ENCODE assay signal across 8 cellular contexts in the genomic region with DNA sequence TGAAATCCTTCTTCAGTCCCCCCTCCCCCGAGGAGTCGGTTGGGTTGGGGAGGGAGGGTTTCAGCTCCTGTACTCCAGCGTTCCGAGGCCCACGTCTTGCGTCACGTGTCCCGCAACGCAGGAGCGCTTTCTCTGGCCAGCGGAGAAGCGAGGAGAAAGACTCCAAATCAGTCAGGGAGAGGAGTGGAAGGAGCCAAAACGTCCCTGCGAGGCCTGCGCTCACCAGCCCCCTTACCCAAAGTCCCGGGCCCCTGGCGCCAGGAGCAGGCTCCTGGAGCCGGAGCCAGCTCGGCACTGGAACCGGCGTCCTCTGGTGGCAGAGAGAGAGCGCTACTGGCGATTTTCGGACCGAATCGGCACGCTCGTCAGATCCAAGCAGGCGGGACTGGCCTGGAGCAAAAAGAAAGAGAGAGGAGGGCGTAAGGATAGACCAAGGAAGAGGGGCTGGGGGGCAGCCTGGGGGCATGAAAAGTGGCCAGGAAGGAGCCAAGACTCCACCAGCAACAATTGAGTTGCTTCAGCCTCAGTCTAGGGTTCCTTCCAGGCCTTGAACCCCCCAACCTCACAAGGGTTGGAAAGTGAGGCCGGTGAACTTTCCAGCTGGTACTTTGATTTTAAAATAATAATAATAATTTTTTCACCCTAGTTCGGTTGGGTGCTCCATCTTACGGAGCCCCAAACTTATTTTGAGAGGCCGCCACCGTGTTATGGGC. TPM values are rescaled to one million over a fixed set of nuclear protein-coding genes. Genes with fewer than 3 reads are reported as not detected.
DNase-seq lines count a peak whose midpoint lies in the region; ATAC-seq and TF ChIP-seq lines count a peak whose summit lies in the region.

Gene GNAS (plus strand): TSS at position 158 of the 713 bp plus-strand sequence.

- TF ChIP-seq CTCF in GM10266 (IDR thresholded peaks at IDR 0.05; ENCODE audit: control insufficient read depth, insufficient read depth, low read depth, missing control alignments): peak; percentile 50
- TF ChIP-seq CTCF in Panc1 (IDR thresholded peaks at IDR 0.05): peak; percentile 43
- peak in 1 of 3 donors; percentile 8 for TF ChIP-seq CTCF in ovary (IDR thresholded peaks at IDR 0.05)
- peak in 1 of 3 experiments; percentile 35 for TF ChIP-seq CTCF in vagina (IDR thresholded peaks at IDR 0.05)

- no TSS peak for BruUV-seq in Panc1 (replicated peaks; lab: Mats Ljungman, UMichigan)

- no peak within 1 kb of the TSS for H3K27ac Mint-ChIP-seq in activated naive CD8-positive, alpha-beta T cell treated with anti-CD3 and anti-CD28 coated beads for 36 hours

- DNase-seq in GM10266 (ENCODE audit: extremely low spot score) (peak; percentile 67), Panc1 (ENCODE audit: low read depth, low spot score) (no peak), Right ventricle myocardium superior (peak; percentile 73), ovary (peak in 3 of 5 donors; percentile 40 to 57 (median 53)), vagina (ENCODE audit: extremely low spot score in 2 of 2) (no peak)
- DNase-seq in activated naive CD8-positive, alpha-beta T cell treated with anti-CD3 and anti-CD28 coated beads for 36 hours: peak; percentile 59

- 39 to 46% (median 43%) methylated on average over 35 of the region's 35 CpGs for WGBS in ovary, 3 donors

- in situ Hi-C loops in Panc1 (cut with HindIII; ENCODE audit: low pct_unique_long_range_greater_than_20kb, low sequenced_read_pairs): no loop called here

- TF ChIP-seq EP300 in ovary (IDR thresholded peaks at IDR 0.05): no peak

- H3K27ac ChIP-seq in Panc1 (ENCODE audit: low read length) (no peak within 1 kb of the TSS), ovary (no peak within 1 kb of the TSS), vagina (no peak within 1 kb of the TSS)

- H3K36me3 ChIP-seq in Panc1 (ENCODE audit: control insufficient read depth, insufficient read depth, low read length) (no peaks in the 10 kb centered on the region), ovary (no peaks in the 10 kb centered on the region), vagina (no peaks in the 10 kb centered on the region)

- H3K27me3 ChIP-seq in Panc1 (ENCODE audit: control insufficient read depth, insufficient read depth, low read length): peaks cover 6% of the 10 kb centered on the region; the same call in 1 of the 2 replicates
- H3K27me3 ChIP-seq in ovary: no peaks in the 10 kb centered on the region
- H3K27me3 ChIP-seq in vagina: peaks cover 3% of the 10 kb centered on the region

- intact Hi-C loops in Panc1 (cut with micrococcal nuclease; ENCODE audit: unreplicated experiment) (no loop called here), Right ventricle myocardium superior (cut with DNase I) (no loop called here), ovary (cut with DNase I) (loop anchor here in 1 of 4 donors (10.0 kb wide), 1 partner anchor 618 kb away; no protein-coding TSS in a partner anchor), vagina (cut with DNase I) (no loop called here)

- no peaks in the 10 kb centered on the region for H3K9me3 Mint-ChIP-seq in activated naive CD8-positive, alpha-beta T cell treated with anti-CD3 and anti-CD28 coated beads for 36 hours

- peak within 1 kb of the TSS; percentile 84 for H3K4me3 Mint-ChIP-seq in activated naive CD8-positive, alpha-beta T cell treated with anti-CD3 and anti-CD28 coated beads for 36 hours

- ATAC-seq in Panc1: no peak
- peak; percentile 83 for ATAC-seq in Right ventricle myocardium superior (ENCODE audit: poor library complexity)
- ATAC-seq in GM18909 (IDR thresholded peaks at IDR 0.05; ENCODE audit: poor library complexity, unreplicated experiment): no peak
- ATAC-seq in HG02981 (IDR thresholded peaks at IDR 0.05; ENCODE audit: unreplicated experiment): no peak

- H3K4me3 ChIP-seq in Panc1 (ENCODE audit: low read depth in 2 of 2, low read length in 2 of 2) (no peak within 1 kb of the TSS), ovary (peak within 1 kb of the TSS; percentile 40), vagina (peak within 1 kb of the TSS; percentile 45 to 47)

- CTCF ChIA-PET in Panc1 (lab: Charles Lee): no interaction called here

- H3K4me1 ChIP-seq in Panc1 (ENCODE audit: control insufficient read depth, insufficient read depth, low read length): no peaks in the 10 kb centered on the region
- no peaks in the 10 kb centered on the region for H3K4me1 ChIP-seq in ovary (ENCODE audit: insufficient read depth)
- peaks cover 38% of the 10 kb centered on the region for H3K4me1 ChIP-seq in vagina

- no peaks in the 10 kb centered on the region for H3K36me3 Mint-ChIP-seq in activated naive CD8-positive, alpha-beta T cell treated with anti-CD3 and anti-CD28 coated beads for 36 hours

- peaks cover 64% of the 10 kb centered on the region for H3K27me3 Mint-ChIP-seq in activated naive CD8-positive, alpha-beta T cell treated with anti-CD3 and anti-CD28 coated beads for 36 hours

- no peaks in the 10 kb centered on the region for H3K9me3 ChIP-seq in Panc1 (ENCODE audit: control insufficient read depth, insufficient read depth, low read depth, low read length)
- no peaks in the 10 kb centered on the region for H3K9me3 ChIP-seq in ovary
- H3K9me3 ChIP-seq in vagina: no peaks in the 10 kb centered on the region

- TF ChIP-seq POLR2A in ovary (IDR thresholded peaks at IDR 0.05) (no peak), vagina (IDR thresholded peaks at IDR 0.05) (no peak)

- POLR2A ChIA-PET in Panc1 (lab: Charles Lee): no interaction called here

- peaks cover 25% of the 10 kb centered on the region for H3K4me1 Mint-ChIP-seq in activated naive CD8-positive, alpha-beta T cell treated with anti-CD3 and anti-CD28 coated beads for 36 hours

RNA-seq across cellular contexts. Expression of gene GNAS, which starts in this region (rescaled TPM):
- total RNA-seq in Panc1 (2021; ENCODE audit: unreplicated experiment) (756 TPM), Right ventricle myocardium superior (1,453 TPM), ovary (100 to 1,000 TPM; 330 to 852 (median 669) TPM), vagina (875 TPM)
- 1,834 TPM for polyA plus RNA-seq in Panc1 (2012; ENCODE audit: insufficient read length)
- total RNA-seq in activated naive CD8-positive, alpha-beta T cell treated with anti-CD3 and anti-CD28 coated beads for 36 hours: 100 to 1,000 TPM; 779 to 785 TPM
- polyA plus RNA-seq in ovary: 1,000 to 10,000 TPM in 1 of 2 donors, 100 to 1,000 TPM in 1; 731 to 1,311 TPM

Comparison
In these comparisons a context has a peak if more than half of its experiments do, and no peak if none do; other contexts are left out.
1. DNase-seq: peak in GM10266 (single experiment), activated naive CD8-positive, alpha-beta T cell treated with anti-CD3 and anti-CD28 coated beads for 36 hours (single experiment), Right ventricle myocardium superior (single experiment) and ovary (3 of 5); none in Panc1 (single experiment) and vagina (0 of 2).
2. H3K4me3 ChIP-seq: peak in ovary (single experiment) and vagina (2 of 2); none in Panc1 (0 of 2).